In the genomic region with DNA sequence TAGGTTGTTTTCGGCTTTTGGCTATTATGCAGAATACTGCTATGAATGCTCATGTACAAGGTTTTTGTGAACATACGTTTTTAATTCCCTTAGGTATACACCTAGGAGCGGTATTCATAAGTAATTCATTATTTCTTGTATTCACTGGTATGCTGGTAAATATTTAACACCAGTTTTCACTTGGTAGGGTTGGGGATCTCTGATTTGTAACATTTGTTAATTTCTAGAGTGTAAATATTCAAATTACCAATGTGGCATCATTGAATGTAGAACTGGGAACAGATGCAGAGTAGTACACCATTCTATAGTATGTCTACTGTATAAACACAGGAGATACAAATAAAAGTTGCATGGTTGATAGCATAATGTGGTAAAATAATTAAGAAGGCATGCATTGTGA, we compare ENCODE assay signal across 20 cellular contexts.
"Had no signal": no experiment of that assay in that cellular context is flagged by ENCODE, and none has a peak within 500 bp of the region (broad histone marks: within the 10 kb centered on the region; RNA-seq: fewer than 3 reads in every experiment).

No MANE protein-coding gene starts in this region.

- ATAC-seq: activated CD4-positive, alpha-beta T cell treated with anti-CD3 and anti-CD28 coated beads for 36 hours; foreskin keratinocyte; left lobe of liver; natural killer cell treated with Interleukin-12 subunit alpha and Interleukin-12 subunit beta and Interleukin-15 and Interleukin-18, amount 100 ng/mL, for 72 hours had no signal

- H3K27ac ChIP-seq: foreskin keratinocyte, right atrium auricular region, spleen, thoracic aorta had no signal

- H3K9me3 ChIP-seq: right atrium auricular region, spleen, thoracic aorta had no signal

- DNase-seq: activated B cell treated with CpG ODN at 0.5 μM for 24 hours; activated CD4-positive, alpha-beta T cell treated with anti-CD3 and anti-CD28 coated beads for 36 hours; activated CD4-positive, alpha-beta T cell treated with anti-CD3 and anti-CD28 coated beads, Interleukin-2, amount 50 U/mL, for 4 hours; activated CD8-positive, alpha-beta memory T cell treated with anti-CD3 and anti-CD28 coated beads for 24 hours; activated CD8-positive, alpha-beta memory T cell treated with anti-CD3 and anti-CD28 coated beads, Interleukin-2, amount 50 U/mL, for 48 hours; activated naive CD4-positive, alpha-beta T cell treated with Interleukin-2 at 50 U/mL for 16 hours; activated naive CD8-positive, alpha-beta T cell treated with anti-CD3 and anti-CD28 coated beads for 36 hours; activated T-cell treated with anti-CD3 and anti-CD28 coated beads, Interleukin-2, amount 50 U/mL, for 48 hours; central memory CD4-positive, alpha-beta T cell; dermis blood vessel endothelial cell; effector CD8-positive, alpha-beta T cell; foreskin keratinocyte; kidney; spleen; stimulated activated CD4-positive, alpha-beta T cell treated with anti-CD3 and anti-CD28 coated beads, Interleukin-4, amount 100 ng/mL, for 1 hour; stimulated activated naive CD4-positive, alpha-beta T cell treated with Interleukin-2 at 50 U/mL for 16 hours had no signal

- H3K4me1 ChIP-seq: foreskin keratinocyte, right atrium auricular region, spleen had no signal

- H3K36me3 ChIP-seq: right atrium auricular region, spleen, thoracic aorta had no signal

- H3K27me3 ChIP-seq: right atrium auricular region, spleen had no signal

- H3K4me3 ChIP-seq: right atrium auricular region, spleen, thoracic aorta had no signal
